ENCODE assay signal across 15 cellular contexts in genomic region chr20:51636123-51636522, GRCh38.
DNase-seq lines count a peak whose midpoint lies in the region; ATAC-seq and TF ChIP-seq lines count a peak whose summit lies in the region.
"Had no signal": no experiment of that assay in that cellular context is flagged by ENCODE, and none has a peak within 500 bp of the region (broad histone marks: within the 10 kb centered on the region; RNA-seq: fewer than 3 reads in every experiment).

No MANE protein-coding gene starts in this region.

- peaks cover 5% of the 10 kb centered on the region for H3K27me3 Mint-ChIP-seq in activated CD8-positive, alpha-beta T cell treated with anti-CD3 and anti-CD28 coated beads for 36 hours
- peaks cover 13% of the 10 kb centered on the region for H3K27me3 Mint-ChIP-seq in activated CD8-positive, alpha-beta T cell treated with anti-CD3 and anti-CD28 coated beads, Interleukin-2, amount 10 ng/mL, durations not matched to agents 7 days and 5 days (ENCODE audit: low read depth)
- H3K27me3 Mint-ChIP-seq in activated T-helper 17 cell treated with anti-CD3 and anti-CD28 coated beads, Interleukin-2, amount 50 U/mL, for 72 hours, result peaks cover 13% of the 10 kb centered on the region

- DNase-seq in activated CD8-positive, alpha-beta T cell treated with anti-CD3 and anti-CD28 coated beads for 36 hours, result peak; percentile 30
- DNase-seq in activated CD8-positive, alpha-beta T cell treated with anti-CD3 and anti-CD28 coated beads, Interleukin-2, amount 10 ng/mL, durations not matched to agents 7 days and 5 days, result no peak
- DNase-seq in NB4 (ENCODE audit: low read depth) (peak; percentile 45), GDM1 (lab: John Stamatoyannopoulos, UW) (no peak), coronary artery (ENCODE audit: low spot score) (no peak)
- DNase-seq in stimulated activated CD4-positive, alpha-beta T cell treated with anti-CD3 and anti-CD28 coated beads, Interleukin-15, amount 100 ng/mL, for 24 hours, result peak; percentile 54
- DNase-seq: activated CD8-positive, alpha-beta memory T cell treated with anti-CD3 and anti-CD28 coated beads, Interleukin-2, amount 50 U/mL, for 48 hours; foreskin fibroblast; NCI-H82; SIG-M5 had no signal

- CTCF ChIA-PET in activated CD8-positive, alpha-beta T cell treated with anti-CD3 and anti-CD28 coated beads for 36 hours (lab: Charles Lee), result interaction anchor here (1.6 kb wide), 1 partner anchor 65 kb away, joined by 4 read pairs; no protein-coding TSS in a partner anchor
- CTCF ChIA-PET in activated CD8-positive, alpha-beta T cell treated with anti-CD3 and anti-CD28 coated beads, Interleukin-2, amount 10 ng/mL, durations not matched to agents 7 days and 5 days (lab: Charles Lee), result no interaction called here

- TF ChIP-seq CTCF in activated CD8-positive, alpha-beta T cell treated with anti-CD3 and anti-CD28 coated beads for 36 hours (IDR thresholded peaks at IDR 0.05), result no peak
- no peak for TF ChIP-seq CTCF in NB4 (IDR thresholded peaks at IDR 0.05; ENCODE audit: low read depth, low read length)
- TF ChIP-seq CTCF in coronary artery (IDR thresholded peaks at IDR 0.05), result no peak

- H3K4me1 Mint-ChIP-seq in activated CD8-positive, alpha-beta T cell treated with anti-CD3 and anti-CD28 coated beads for 36 hours (ENCODE audit: low read depth), result peaks cover 7% of the 10 kb centered on the region
- H3K4me1 Mint-ChIP-seq in activated CD8-positive, alpha-beta T cell treated with anti-CD3 and anti-CD28 coated beads, Interleukin-2, amount 10 ng/mL, durations not matched to agents 7 days and 5 days (ENCODE audit: low read depth), result peaks cover 7% of the 10 kb centered on the region
- peaks cover 37% of the 10 kb centered on the region for H3K4me1 Mint-ChIP-seq in activated T-helper 17 cell treated with anti-CD3 and anti-CD28 coated beads, Interleukin-2, amount 50 U/mL, for 72 hours
- H3K4me1 Mint-ChIP-seq: neural crest cell had no signal

- no peak overlapping the region for H3K4me3 Mint-ChIP-seq in activated CD8-positive, alpha-beta T cell treated with anti-CD3 and anti-CD28 coated beads for 36 hours
- no peak overlapping the region for H3K4me3 Mint-ChIP-seq in activated CD8-positive, alpha-beta T cell treated with anti-CD3 and anti-CD28 coated beads, Interleukin-2, amount 10 ng/mL, durations not matched to agents 7 days and 5 days
- H3K4me3 Mint-ChIP-seq in activated T-helper 17 cell treated with anti-CD3 and anti-CD28 coated beads, Interleukin-2, amount 50 U/mL, for 72 hours, result peak overlapping the region; percentile 64
- H3K4me3 Mint-ChIP-seq: memory B cell, neural crest cell had no signal

- H3K36me3 Mint-ChIP-seq in activated CD8-positive, alpha-beta T cell treated with anti-CD3 and anti-CD28 coated beads for 36 hours (ENCODE audit: low read depth), result no peaks in the 10 kb centered on the region
- H3K36me3 Mint-ChIP-seq in activated CD8-positive, alpha-beta T cell treated with anti-CD3 and anti-CD28 coated beads, Interleukin-2, amount 10 ng/mL, durations not matched to agents 7 days and 5 days (ENCODE audit: low read depth), result no peaks in the 10 kb centered on the region
- no peaks in the 10 kb centered on the region for H3K36me3 Mint-ChIP-seq in activated T-helper 17 cell treated with anti-CD3 and anti-CD28 coated beads, Interleukin-2, amount 50 U/mL, for 72 hours (ENCODE audit: low read depth)
- H3K36me3 Mint-ChIP-seq: memory B cell had no signal

- no peak overlapping the region for H3K27ac ChIP-seq in coronary artery

- POLR2A ChIA-PET in activated CD8-positive, alpha-beta T cell treated with anti-CD3 and anti-CD28 coated beads for 36 hours (lab: Charles Lee), result no interaction called here
- POLR2A ChIA-PET in activated CD8-positive, alpha-beta T cell treated with anti-CD3 and anti-CD28 coated beads, Interleukin-2, amount 10 ng/mL, durations not matched to agents 7 days and 5 days (lab: Charles Lee), result no interaction called here

- no peaks in the 10 kb centered on the region for H3K9me3 Mint-ChIP-seq in activated CD8-positive, alpha-beta T cell treated with anti-CD3 and anti-CD28 coated beads for 36 hours
- no peaks in the 10 kb centered on the region for H3K9me3 Mint-ChIP-seq in activated CD8-positive, alpha-beta T cell treated with anti-CD3 and anti-CD28 coated beads, Interleukin-2, amount 10 ng/mL, durations not matched to agents 7 days and 5 days (ENCODE audit: insufficient read depth)
- H3K9me3 Mint-ChIP-seq in activated T-helper 17 cell treated with anti-CD3 and anti-CD28 coated beads, Interleukin-2, amount 50 U/mL, for 72 hours, result no peaks in the 10 kb centered on the region
- H3K9me3 Mint-ChIP-seq: memory B cell, neural crest cell had no signal

- intact Hi-C loops in activated CD8-positive, alpha-beta T cell treated with anti-CD3 and anti-CD28 coated beads for 36 hours (cut with micrococcal nuclease), result loop anchor here (10.0 kb wide), 1 partner anchor 449 kb away; no protein-coding TSS in a partner anchor

- H3K4me3 ChIP-seq in NB4 (ENCODE audit: low read depth, low read length), result no peak overlapping the region
- no peak overlapping the region for H3K4me3 ChIP-seq in coronary artery

- ATAC-seq in activated CD8-positive, alpha-beta T cell treated with anti-CD3 and anti-CD28 coated beads for 36 hours, result peak; percentile 35
- no peak for ATAC-seq in activated CD8-positive, alpha-beta T cell treated with anti-CD3 and anti-CD28 coated beads, Interleukin-2, amount 10 ng/mL, durations not matched to agents 7 days and 5 days
- peak; percentile 90 for ATAC-seq in activated T-helper 17 cell treated with anti-CD3 and anti-CD28 coated beads, Interleukin-2, amount 50 U/mL, for 72 hours (replicated peaks)
- ATAC-seq in GM18519 (IDR thresholded peaks at IDR 0.05; ENCODE audit: low FRiP score, unreplicated experiment), result no peak
- ATAC-seq: sciatic nerve had no signal

- no peak for TF ChIP-seq POLR2A in NB4 (IDR thresholded peaks at IDR 0.05; ENCODE audit: extremely low read depth, insufficient read length)

- H3K27ac Mint-ChIP-seq in activated CD8-positive, alpha-beta T cell treated with anti-CD3 and anti-CD28 coated beads for 36 hours, result peak overlapping the region; percentile 63
- no peak overlapping the region for H3K27ac Mint-ChIP-seq in activated CD8-positive, alpha-beta T cell treated with anti-CD3 and anti-CD28 coated beads, Interleukin-2, amount 10 ng/mL, durations not matched to agents 7 days and 5 days
- H3K27ac Mint-ChIP-seq in activated T-helper 17 cell treated with anti-CD3 and anti-CD28 coated beads, Interleukin-2, amount 50 U/mL, for 72 hours, result peak overlapping the region; percentile 88
- H3K27ac Mint-ChIP-seq: memory B cell had no signal

Comparison
In these comparisons a context has a peak if more than half of its experiments do, and no peak if none do; other contexts are left out.
1. ATAC-seq: peak in activated CD8-positive, alpha-beta T cell treated with anti-CD3 and anti-CD28 coated beads for 36 hours (single experiment) and activated T-helper 17 cell treated with anti-CD3 and anti-CD28 coated beads, Interleukin-2, amount 50 U/mL, for 72 hours (single experiment); none in activated CD8-positive, alpha-beta T cell treated with anti-CD3 and anti-CD28 coated beads, Interleukin-2, amount 10 ng/mL, durations not matched to agents 7 days and 5 days (single experiment) and GM18519 (single experiment).
2. DNase-seq: peak in activated CD8-positive, alpha-beta T cell treated with anti-CD3 and anti-CD28 coated beads for 36 hours (single experiment), NB4 (single experiment) and stimulated activated CD4-positive, alpha-beta T cell treated with anti-CD3 and anti-CD28 coated beads, Interleukin-15, amount 100 ng/mL, for 24 hours (single experiment); none in activated CD8-positive, alpha-beta T cell treated with anti-CD3 and anti-CD28 coated beads, Interleukin-2, amount 10 ng/mL, durations not matched to agents 7 days and 5 days (single experiment), GDM1 (single experiment) and coronary artery (single experiment).